Comparison of ENCODE assay signal across 23 cellular contexts in the genomic region with DNA sequence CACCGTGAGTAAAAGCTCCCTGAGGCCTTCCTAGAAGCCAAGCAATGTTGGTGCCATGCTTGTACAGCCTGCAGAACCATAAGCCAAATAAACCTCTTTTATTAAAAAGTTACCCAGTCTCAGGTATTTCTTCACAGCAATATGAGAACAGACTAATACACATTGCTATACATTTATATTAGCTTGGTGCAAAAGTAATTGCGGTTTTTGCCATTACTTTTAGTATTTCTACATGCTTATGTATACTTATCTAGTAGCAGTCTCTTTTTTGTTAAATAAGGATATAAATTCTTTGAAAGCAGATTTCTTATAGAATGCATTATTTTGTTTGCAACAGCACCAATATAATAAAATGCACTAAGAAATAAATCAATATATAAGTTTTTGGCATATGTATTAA.
A peak's percentile ranks its signal among the peaks of the same experiment; 100 is the strongest.
DNase-seq lines count a peak whose midpoint lies in the region; ATAC-seq, FAIRE-seq and TF ChIP-seq lines count a peak whose summit lies in the region.
"Had no signal": no experiment of that assay in that cellular context is flagged by ENCODE, and none has a peak within 500 bp of the region (broad histone marks: within the 10 kb centered on the region; RNA-seq: fewer than 3 reads in every experiment).

No MANE protein-coding gene starts in this region.

- H3K27ac ChIP-seq in HepG2 (ENCODE audit: extremely low read length, insufficient read depth, low read length) (no peak overlapping the region), right lobe of liver (no peak overlapping the region), PC-9 (no peak overlapping the region)
- H3K27ac ChIP-seq: 22Rv1, BLaER1 had no signal

- no peaks in the 10 kb centered on the region for H4K20me1 ChIP-seq in HepG2 (ENCODE audit: insufficient read depth, low read length)
- no peaks in the 10 kb centered on the region for H4K20me1 ChIP-seq in PC-9 (ENCODE audit: insufficient read depth)
- H4K20me1 ChIP-seq: BLaER1 had no signal

- in situ Hi-C loops in HepG2 (cut with HindIII; ENCODE audit: extremely low pct_ligation_motif_present, low pct_unique_long_range_greater_than_20kb): no loop called here

- H3K4me2 ChIP-seq in HepG2 (ENCODE audit: low read depth, low read length) (no peak overlapping the region), PC-9 (no peak overlapping the region)
- H3K4me2 ChIP-seq: BLaER1 had no signal

- POLR2A ChIA-PET in HepG2 (lab: Yijun Ruan, JAX): no interaction called here
- POLR2A ChIA-PET in HEK293T (lab: Yijun Ruan, JAX): no interaction called here
- POLR2A ChIA-PET in PC-9 (lab: Charles Lee; ENCODE audit: unreplicated experiment): no interaction called here

- DNase-seq in HepG2 (ENCODE audit: low spot score) (no peak), right lobe of liver (no peak), HEK293T (ENCODE audit: extremely low spot score) (no peak), PC-9 (no peak), DMS79 (lab: John Stamatoyannopoulos, UW) (no peak)
- DNase-seq: ACHN; BE2C; C1 segment of cervical spinal cord; CD4-positive, alpha-beta memory T cell; CD4-positive, CD25-positive, alpha-beta regulatory T cell; CD8-positive, alpha-beta memory T cell; COR-L47; DMS 273 treated with DMSO at 0.1 percent for 48 hours; DMS153; DMS53; DMS79 treated with DMSO at 0.1 percent for 48 hours; GF-D8 had no signal

- no peak for FAIRE-seq in HepG2 (lab: Jason Lieb, UNC)
- FAIRE-seq: G401.6, GM12892, GM18507, GM19239 had no signal

- H3K4me1 ChIP-seq in HepG2 (ENCODE audit: insufficient read depth, low read length) (no peaks in the 10 kb centered on the region), right lobe of liver (no peaks in the 10 kb centered on the region), PC-9 (replicated peaks; ENCODE audit: insufficient read depth) (no peaks in the 10 kb centered on the region)
- H3K4me1 ChIP-seq: BE2C, BLaER1 had no signal

- H3K36me3 ChIP-seq in HepG2 (replicated peaks in 1 of 2; ENCODE audit: control insufficient read depth in 1 of 2, insufficient read depth in 2 of 2, low read length in 2 of 2): no peaks in the 10 kb centered on the region
- H3K36me3 ChIP-seq in right lobe of liver: no peaks in the 10 kb centered on the region
- no peaks in the 10 kb centered on the region for H3K36me3 ChIP-seq in PC-9 (ENCODE audit: low read depth)
- H3K36me3 ChIP-seq: BE2C, BLaER1 had no signal

- H3K27me3 ChIP-seq in HepG2 (ENCODE audit: control insufficient read depth in 1 of 2, insufficient read depth in 2 of 2, low read length in 2 of 2) (no peaks in the 10 kb centered on the region), right lobe of liver (no peaks in the 10 kb centered on the region), PC-9 (ENCODE audit: insufficient read depth, low read depth) (no peaks in the 10 kb centered on the region)
- H3K27me3 ChIP-seq: BE2C, BLaER1 had no signal

- no peaks in the 10 kb centered on the region for H3F3A ChIP-seq in PC-9 (ENCODE audit: insufficient read depth, low read depth)

- TF ChIP-seq RAD21 in HepG2 (CRISPR knock-in tag; IDR thresholded peaks at IDR 0.05): no peak

- H2AFZ ChIP-seq in HepG2 (ENCODE audit: low read length) (no peak overlapping the region), PC-9 (no peak overlapping the region)

- no TSS peak for BruUV-seq in HepG2 (replicated peaks; lab: Mats Ljungman, UMichigan)
- BruUV-seq in PC-9 (replicated peaks; lab: Mats Ljungman, UMichigan): no TSS peak

- H3K9ac ChIP-seq in HepG2 (ENCODE audit: insufficient read depth, low read depth, low read length): no peak overlapping the region
- H3K9ac ChIP-seq: BLaER1 had no signal

- TF ChIP-seq CTCF in HepG2 (CRISPR knock-in tag; IDR thresholded peaks at IDR 0.05) (no peak), right lobe of liver (IDR thresholded peaks at IDR 0.05) (no peak), PC-9 (conservative IDR thresholded peaks at IDR 0.05) (no peak)

- H3K79me2 ChIP-seq in HepG2 (ENCODE audit: insufficient read depth, low read length): no peaks in the 10 kb centered on the region
- no peaks in the 10 kb centered on the region for H3K79me2 ChIP-seq in PC-9 (ENCODE audit: low read depth)

- H3K4me3 ChIP-seq in HepG2 (replicated peaks in 1 of 3; ENCODE audit: insufficient read depth in 1 of 3, low read depth in 2 of 3, low read length in 3 of 3) (no peak overlapping the region), right lobe of liver (no peak overlapping the region), PC-9 (no peak overlapping the region)
- H3K4me3 ChIP-seq: BLaER1 had no signal

- H3K9me2 ChIP-seq in PC-9 (ENCODE audit: insufficient read depth): no peaks in the 10 kb centered on the region; the same call in 1 of the 2 replicates

- no peak for ATAC-seq in HepG2
- ATAC-seq in right lobe of liver: no peak

- CTCF ChIA-PET in HepG2 (lab: Yijun Ruan, JAX; ENCODE audit: low intra/inter-chr PET ratio, low total read pairs): no interaction called here
- CTCF ChIA-PET in HEK293T (lab: Yijun Ruan, JAX): no interaction called here
- CTCF ChIA-PET in PC-9 (lab: Charles Lee): no interaction called here

- H3K9me3 ChIP-seq in HepG2 (ENCODE audit: low read length) (no peaks in the 10 kb centered on the region), right lobe of liver (no peaks in the 10 kb centered on the region), PC-9 (ENCODE audit: insufficient read depth, low read depth) (no peaks in the 10 kb centered on the region)
- H3K9me3 ChIP-seq: BLaER1 had no signal

- TF ChIP-seq POLR2A in HepG2 (IDR thresholded peaks at IDR 0.05; ENCODE audit: insufficient read depth in 1 of 2, low read depth in 2 of 2, low read length in 2 of 2) (no peak), right lobe of liver (IDR thresholded peaks at IDR 0.05) (no peak)

- WGBS in HepG2 (ENCODE audit: low lambda C conversion rate): 47% methylated on average over 2 of the region's 2 CpGs
- WGBS in right lobe of liver (ENCODE audit: insufficient coverage, low coverage, low lambda C conversion rate, missing lambda C conversion rate): 93% methylated on average over 2 of the region's 2 CpGs

- TF ChIP-seq EP300 in HepG2 (IDR thresholded peaks at IDR 0.05; ENCODE audit: low read depth in 2 of 2, low read length in 2 of 2): no peak
- no peak for TF ChIP-seq EP300 in HepG2 (CRISPR knock-in tag; IDR thresholded peaks at IDR 0.05; ENCODE audit: borderline replicate concordance)

- intact Hi-C loops in HepG2 (cut with micrococcal nuclease; ENCODE audit: unreplicated experiment): no loop called here
- intact Hi-C loops in right lobe of liver (cut with DNase I): no loop called here
- intact Hi-C loops in PC-9 (cut with micrococcal nuclease; ENCODE audit: unreplicated experiment): no loop called here

TF ChIP-seq in HepG2, 621 proteins besides CTCF, POLR2A, EP300 and RAD21 (continues in another document):
- TF ChIP-seq, protein P1, sequence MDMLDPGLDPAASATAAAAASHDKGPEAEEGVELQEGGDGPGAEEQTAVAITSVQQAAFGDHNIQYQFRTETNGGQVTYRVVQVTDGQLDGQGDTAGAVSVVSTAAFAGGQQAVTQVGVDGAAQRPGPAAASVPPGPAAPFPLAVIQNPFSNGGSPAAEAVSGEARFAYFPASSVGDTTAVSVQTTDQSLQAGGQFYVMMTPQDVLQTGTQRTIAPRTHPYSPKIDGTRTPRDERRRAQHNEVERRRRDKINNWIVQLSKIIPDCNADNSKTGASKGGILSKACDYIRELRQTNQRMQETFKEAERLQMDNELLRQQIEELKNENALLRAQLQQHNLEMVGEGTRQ (IDR thresholded peaks at IDR 0.05; ENCODE audit: low read depth, low read length): no peak
- TF ChIP-seq, protein P1 (CRISPR knock-in tag; IDR thresholded peaks at IDR 0.05; ENCODE audit: borderline replicate concordance): no peak

TF ChIP-seq in HEK293T, 16 proteins besides CTCF, POLR2A, EP300 and RAD21:
- no peak for TF ChIP-seq FOXM1 (IDR thresholded peaks at IDR 0.05; ENCODE audit: borderline replicate concordance)
- TF ChIP-seq FOXK2 (IDR thresholded peaks at IDR 0.05): no peak
- TF ChIP-seq ELF4 (IDR thresholded peaks at IDR 0.05): peak; percentile 65
